Comparison of ENCODE assay signal across 1 cellular context in genomic region chr6:28725890-28726348, GRCh38.
A peak's percentile ranks its signal among the peaks of the same experiment; 100 is the strongest.
TF ChIP-seq lines count a peak whose summit lies in the region.

No MANE protein-coding gene starts in this region.

TF ChIP-seq in HEK293, 187 proteins besides CTCF, POLR2A, EP300 and RAD21 (continued from another document and continues in another):
- TF ChIP-seq, protein P1, sequence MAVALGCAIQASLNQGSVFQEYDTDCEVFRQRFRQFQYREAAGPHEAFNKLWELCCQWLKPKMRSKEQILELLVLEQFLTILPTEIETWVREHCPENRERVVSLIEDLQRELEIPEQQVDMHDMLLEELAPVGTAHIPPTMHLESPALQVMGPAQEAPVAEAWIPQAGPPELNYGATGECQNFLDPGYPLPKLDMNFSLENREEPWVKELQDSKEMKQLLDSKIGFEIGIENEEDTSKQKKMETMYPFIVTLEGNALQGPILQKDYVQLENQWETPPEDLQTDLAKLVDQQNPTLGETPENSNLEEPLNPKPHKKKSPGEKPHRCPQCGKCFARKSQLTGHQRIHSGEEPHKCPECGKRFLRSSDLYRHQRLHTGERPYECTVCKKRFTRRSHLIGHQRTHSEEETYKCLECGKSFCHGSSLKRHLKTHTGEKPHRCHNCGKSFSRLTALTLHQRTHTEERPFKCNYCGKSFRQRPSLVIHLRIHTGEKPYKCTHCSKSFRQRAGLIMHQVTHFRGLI (tag by site-specific recombination; IDR thresholded peaks at IDR 0.05), result no peak
- TF ChIP-seq BCL11B (tag by site-specific recombination; IDR thresholded peaks at IDR 0.05; ENCODE audit: low read depth) (no peak), KLF7 (tag by site-specific recombination; IDR thresholded peaks at IDR 0.05; ENCODE audit: borderline replicate concordance) (no peak), ZNF132 (tag by site-specific recombination; IDR thresholded peaks at IDR 0.05; ENCODE audit: borderline replicate concordance) (no peak), ZNF585B (tag by site-specific recombination; IDR thresholded peaks at IDR 0.05) (no peak), SCRT1 (tag by site-specific recombination; IDR thresholded peaks at IDR 0.05; ENCODE audit: borderline replicate concordance) (no peak), ZNF391 (tag by site-specific recombination; IDR thresholded peaks at IDR 0.05; ENCODE audit: borderline replicate concordance, low read depth) (no peak), GLI4 (tag by site-specific recombination; IDR thresholded peaks at IDR 0.05) (no peak), ZNF549 (tag by site-specific recombination; IDR thresholded peaks at IDR 0.05) (no peak), GFI1B (tag by site-specific recombination; IDR thresholded peaks at IDR 0.05) (no peak), ZNF473 (tag by site-specific recombination; IDR thresholded peaks at IDR 0.05) (no peak), ZNF114 (tag by site-specific recombination; IDR thresholded peaks at IDR 0.05) (no peak), ZFP3 (tag by site-specific recombination; IDR thresholded peaks at IDR 0.05; ENCODE audit: low read depth) (no peak), EGR2 (tag by site-specific recombination; IDR thresholded peaks at IDR 0.05; ENCODE audit: low read depth) (no peak), KLF1 (tag by site-specific recombination; IDR thresholded peaks at IDR 0.05) (no peak), ZNF701 (tag by site-specific recombination; IDR thresholded peaks at IDR 0.05) (no peak), ZNF354C (tag by site-specific recombination; IDR thresholded peaks at IDR 0.05; ENCODE audit: borderline replicate concordance, low read depth) (no peak), ZFP37 (tag by site-specific recombination; IDR thresholded peaks at IDR 0.05) (no peak), ZNF211 (tag by site-specific recombination; IDR thresholded peaks at IDR 0.05; ENCODE audit: low read depth) (no peak), SP2 (tag by site-specific recombination; IDR thresholded peaks at IDR 0.05) (no peak), GLI2 (tag by site-specific recombination; IDR thresholded peaks at IDR 0.05; ENCODE audit: borderline replicate concordance, low read depth) (no peak), KLF16 (tag by site-specific recombination; IDR thresholded peaks at IDR 0.05) (no peak), SALL2 (tag by site-specific recombination; IDR thresholded peaks at IDR 0.05; ENCODE audit: borderline replicate concordance) (no peak), ZNF530 (tag by site-specific recombination; IDR thresholded peaks at IDR 0.05; ENCODE audit: low read depth) (no peak), ZNF274 (IDR thresholded peaks at IDR 0.05; ENCODE audit: low read length) (no peak), ZNF274 (tag by site-specific recombination; IDR thresholded peaks at IDR 0.05; ENCODE audit: borderline replicate concordance) (no peak), ZBTB48 (tag by site-specific recombination; IDR thresholded peaks at IDR 0.05) (no peak), ZNF501 (tag by site-specific recombination; IDR thresholded peaks at IDR 0.05) (no peak; the same call in 1 of the 2 replicates), WT1 (tag by site-specific recombination; IDR thresholded peaks at IDR 0.05) (no peak), MZF1 (tag by site-specific recombination; IDR thresholded peaks at IDR 0.05; ENCODE audit: borderline replicate concordance) (no peak), ZNF37A (tag by site-specific recombination; IDR thresholded peaks at IDR 0.05) (no peak), ZNF202 (tag by site-specific recombination; IDR thresholded peaks at IDR 0.05; ENCODE audit: borderline replicate concordance) (no peak), ZNF133 (tag by site-specific recombination; IDR thresholded peaks at IDR 0.05) (no peak), ZNF175 (tag by site-specific recombination; IDR thresholded peaks at IDR 0.05) (no peak), OSR2 (tag by site-specific recombination; IDR thresholded peaks at IDR 0.05) (no peak), ZNF623 (tag by site-specific recombination; IDR thresholded peaks at IDR 0.05) (no peak), ZFP69B (tag by site-specific recombination; IDR thresholded peaks at IDR 0.05) (0 out of 2 replicates have a peak, but pooled peaks have one; percentile 31), KLF10 (tag by site-specific recombination; IDR thresholded peaks at IDR 0.05) (0 out of 2 replicates have a peak, but pooled peaks have one; percentile 22), ZNF624 (tag by site-specific recombination; IDR thresholded peaks at IDR 0.05) (no peak), ZNF2 (tag by site-specific recombination; IDR thresholded peaks at IDR 0.05) (0 out of 2 replicates have a peak, but pooled peaks have one; percentile 23), PRDM4 (tag by site-specific recombination; IDR thresholded peaks at IDR 0.05) (no peak), ZNF596 (tag by site-specific recombination; IDR thresholded peaks at IDR 0.05) (0 out of 2 replicates have a peak, but pooled peaks have one; percentile 24), ZNF423 (tag by site-specific recombination; IDR thresholded peaks at IDR 0.05) (no peak), SETDB1 (IDR thresholded peaks at IDR 0.05; ENCODE audit: insufficient read length, low read length) (no peak), ZNF292 (tag by site-specific recombination; IDR thresholded peaks at IDR 0.05; ENCODE audit: borderline replicate concordance, low read depth) (no peak), ZNF626 (tag by site-specific recombination; IDR thresholded peaks at IDR 0.05) (no peak), ZNF571 (tag by site-specific recombination; IDR thresholded peaks at IDR 0.05) (no peak), TCF7L2 (IDR thresholded peaks at IDR 0.05; ENCODE audit: borderline replicate concordance, low read depth, low read length) (no peak)
- TF ChIP-seq, protein P2, sequence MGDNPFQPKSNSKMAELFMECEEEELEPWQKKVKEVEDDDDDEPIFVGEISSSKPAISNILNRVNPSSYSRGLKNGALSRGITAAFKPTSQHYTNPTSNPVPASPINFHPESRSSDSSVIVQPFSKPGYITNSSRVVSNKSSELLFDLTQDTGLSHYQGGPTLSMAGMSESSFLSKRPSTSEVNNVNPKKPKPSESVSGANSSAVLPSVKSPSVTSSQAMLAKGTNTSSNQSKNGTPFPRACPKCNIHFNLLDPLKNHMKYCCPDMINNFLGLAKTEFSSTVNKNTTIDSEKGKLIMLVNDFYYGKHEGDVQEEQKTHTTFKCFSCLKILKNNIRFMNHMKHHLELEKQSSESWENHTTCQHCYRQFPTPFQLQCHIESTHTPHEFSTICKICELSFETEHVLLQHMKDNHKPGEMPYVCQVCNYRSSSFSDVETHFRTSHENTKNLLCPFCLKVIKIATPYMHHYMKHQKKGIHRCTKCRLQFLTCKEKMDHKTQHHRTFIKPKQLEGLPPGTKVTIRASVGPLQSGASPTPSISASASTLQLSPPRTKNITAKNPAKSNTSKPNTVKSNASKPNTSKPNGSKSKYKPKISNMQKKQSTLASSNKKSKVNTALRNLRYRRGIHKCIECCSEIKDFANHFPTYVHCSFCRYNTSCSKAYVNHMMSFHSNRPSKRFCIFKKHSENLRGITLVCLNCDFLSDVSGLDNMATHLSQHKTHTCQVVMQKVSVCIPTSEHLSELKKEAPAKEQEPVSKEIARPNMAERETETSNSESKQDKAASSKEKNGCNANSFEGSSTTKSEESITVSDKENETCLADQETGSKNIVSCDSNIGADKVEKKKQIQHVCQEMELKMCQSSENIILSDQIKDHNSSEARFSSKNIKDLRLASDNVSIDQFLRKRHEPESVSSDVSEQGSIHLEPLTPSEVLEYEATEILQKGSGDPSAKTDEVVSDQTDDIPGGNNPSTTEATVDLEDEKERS (tag by site-specific recombination; IDR thresholded peaks at IDR 0.05), result no peak
- TF ChIP-seq, protein P3, sequence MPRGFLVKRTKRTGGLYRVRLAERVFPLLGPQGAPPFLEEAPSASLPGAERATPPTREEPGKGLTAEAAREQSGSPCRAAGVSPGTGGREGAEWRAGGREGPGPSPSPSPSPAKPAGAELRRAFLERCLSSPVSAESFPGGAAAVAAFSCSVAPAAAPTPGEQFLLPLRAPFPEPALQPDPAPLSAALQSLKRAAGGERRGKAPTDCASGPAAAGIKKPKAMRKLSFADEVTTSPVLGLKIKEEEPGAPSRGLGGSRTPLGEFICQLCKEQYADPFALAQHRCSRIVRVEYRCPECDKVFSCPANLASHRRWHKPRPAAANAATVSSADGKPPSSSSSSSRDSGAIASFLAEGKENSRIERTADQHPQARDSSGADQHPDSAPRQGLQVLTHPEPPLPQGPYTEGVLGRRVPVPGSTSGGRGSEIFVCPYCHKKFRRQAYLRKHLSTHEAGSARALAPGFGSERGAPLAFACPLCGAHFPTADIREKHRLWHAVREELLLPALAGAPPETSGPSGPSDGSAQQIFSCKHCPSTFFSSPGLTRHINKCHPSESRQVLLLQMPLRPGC (tag by site-specific recombination; IDR thresholded peaks at IDR 0.05), result no peak
- TF ChIP-seq, protein P4, sequence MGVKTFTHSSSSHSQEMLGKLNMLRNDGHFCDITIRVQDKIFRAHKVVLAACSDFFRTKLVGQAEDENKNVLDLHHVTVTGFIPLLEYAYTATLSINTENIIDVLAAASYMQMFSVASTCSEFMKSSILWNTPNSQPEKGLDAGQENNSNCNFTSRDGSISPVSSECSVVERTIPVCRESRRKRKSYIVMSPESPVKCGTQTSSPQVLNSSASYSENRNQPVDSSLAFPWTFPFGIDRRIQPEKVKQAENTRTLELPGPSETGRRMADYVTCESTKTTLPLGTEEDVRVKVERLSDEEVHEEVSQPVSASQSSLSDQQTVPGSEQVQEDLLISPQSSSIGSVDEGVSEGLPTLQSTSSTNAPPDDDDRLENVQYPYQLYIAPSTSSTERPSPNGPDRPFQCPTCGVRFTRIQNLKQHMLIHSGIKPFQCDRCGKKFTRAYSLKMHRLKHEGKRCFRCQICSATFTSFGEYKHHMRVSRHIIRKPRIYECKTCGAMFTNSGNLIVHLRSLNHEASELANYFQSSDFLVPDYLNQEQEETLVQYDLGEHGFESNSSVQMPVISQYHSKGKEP (tag by site-specific recombination; IDR thresholded peaks at IDR 0.05), result peak; percentile 20; the same call in 1 of the 2 replicates
- TF ChIP-seq, protein P5, sequence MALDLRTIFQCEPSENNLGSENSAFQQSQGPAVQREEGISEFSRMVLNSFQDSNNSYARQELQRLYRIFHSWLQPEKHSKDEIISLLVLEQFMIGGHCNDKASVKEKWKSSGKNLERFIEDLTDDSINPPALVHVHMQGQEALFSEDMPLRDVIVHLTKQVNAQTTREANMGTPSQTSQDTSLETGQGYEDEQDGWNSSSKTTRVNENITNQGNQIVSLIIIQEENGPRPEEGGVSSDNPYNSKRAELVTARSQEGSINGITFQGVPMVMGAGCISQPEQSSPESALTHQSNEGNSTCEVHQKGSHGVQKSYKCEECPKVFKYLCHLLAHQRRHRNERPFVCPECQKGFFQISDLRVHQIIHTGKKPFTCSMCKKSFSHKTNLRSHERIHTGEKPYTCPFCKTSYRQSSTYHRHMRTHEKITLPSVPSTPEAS (tag by site-specific recombination; IDR thresholded peaks at IDR 0.05), result no peak
- TF ChIP-seq, protein P6, sequence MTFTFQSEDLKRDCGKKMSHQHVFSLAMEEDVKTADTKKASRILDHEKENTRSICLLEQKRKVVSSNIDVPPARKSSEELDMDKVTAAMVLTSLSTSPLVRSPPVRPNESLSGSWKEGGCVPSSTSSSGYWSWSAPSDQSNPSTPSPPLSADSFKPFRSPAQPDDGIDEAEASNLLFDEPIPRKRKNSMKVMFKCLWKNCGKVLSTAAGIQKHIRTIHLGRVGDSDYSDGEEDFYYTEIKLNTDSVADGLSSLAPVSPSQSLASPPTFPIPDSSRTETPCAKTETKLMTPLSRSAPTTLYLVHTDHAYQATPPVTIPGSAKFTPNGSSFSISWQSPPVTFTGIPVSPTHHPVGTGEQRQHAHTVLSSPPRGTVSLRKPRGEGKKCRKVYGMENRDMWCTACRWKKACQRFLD (tag by site-specific recombination; IDR thresholded peaks at IDR 0.05), result no peak
- TF ChIP-seq, protein P7, sequence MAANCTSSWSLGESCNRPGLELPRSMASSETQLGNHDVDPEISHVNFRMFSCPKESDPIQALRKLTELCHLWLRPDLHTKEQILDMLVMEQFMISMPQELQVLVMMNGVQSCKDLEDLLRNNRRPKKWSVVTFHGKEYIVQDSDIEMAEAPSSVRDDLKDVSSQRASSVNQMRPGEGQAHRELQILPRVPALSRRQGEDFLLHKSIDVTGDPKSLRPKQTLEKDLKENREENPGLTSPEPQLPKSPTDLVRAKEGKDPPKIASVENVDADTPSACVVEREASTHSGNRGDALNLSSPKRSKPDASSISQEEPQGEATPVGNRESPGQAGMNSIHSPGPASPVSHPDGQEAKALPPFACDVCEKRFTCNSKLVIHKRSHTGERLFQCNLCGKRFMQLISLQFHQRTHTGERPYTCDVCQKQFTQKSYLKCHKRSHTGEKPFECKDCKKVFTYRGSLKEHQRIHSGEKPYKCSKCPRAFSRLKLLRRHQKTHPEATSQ (tag by site-specific recombination; IDR thresholded peaks at IDR 0.05), result no peak
- TF ChIP-seq, protein P8, sequence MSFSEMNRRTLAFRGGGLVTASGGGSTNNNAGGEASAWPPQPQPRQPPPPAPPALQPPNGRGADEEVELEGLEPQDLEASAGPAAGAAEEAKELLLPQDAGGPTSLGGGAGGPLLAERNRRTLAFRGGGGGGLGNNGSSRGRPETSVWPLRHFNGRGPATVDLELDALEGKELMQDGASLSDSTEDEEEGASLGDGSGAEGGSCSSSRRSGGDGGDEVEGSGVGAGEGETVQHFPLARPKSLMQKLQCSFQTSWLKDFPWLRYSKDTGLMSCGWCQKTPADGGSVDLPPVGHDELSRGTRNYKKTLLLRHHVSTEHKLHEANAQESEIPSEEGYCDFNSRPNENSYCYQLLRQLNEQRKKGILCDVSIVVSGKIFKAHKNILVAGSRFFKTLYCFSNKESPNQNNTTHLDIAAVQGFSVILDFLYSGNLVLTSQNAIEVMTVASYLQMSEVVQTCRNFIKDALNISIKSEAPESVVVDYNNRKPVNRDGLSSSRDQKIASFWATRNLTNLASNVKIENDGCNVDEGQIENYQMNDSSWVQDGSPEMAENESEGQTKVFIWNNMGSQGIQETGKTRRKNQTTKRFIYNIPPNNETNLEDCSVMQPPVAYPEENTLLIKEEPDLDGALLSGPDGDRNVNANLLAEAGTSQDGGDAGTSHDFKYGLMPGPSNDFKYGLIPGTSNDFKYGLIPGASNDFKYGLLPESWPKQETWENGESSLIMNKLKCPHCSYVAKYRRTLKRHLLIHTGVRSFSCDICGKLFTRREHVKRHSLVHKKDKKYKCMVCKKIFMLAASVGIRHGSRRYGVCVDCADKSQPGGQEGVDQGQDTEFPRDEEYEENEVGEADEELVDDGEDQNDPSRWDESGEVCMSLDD (tag by site-specific recombination; IDR thresholded peaks at IDR 0.05), result no peak
